ENCODE assay signal across 8 cellular contexts in the genomic region with DNA sequence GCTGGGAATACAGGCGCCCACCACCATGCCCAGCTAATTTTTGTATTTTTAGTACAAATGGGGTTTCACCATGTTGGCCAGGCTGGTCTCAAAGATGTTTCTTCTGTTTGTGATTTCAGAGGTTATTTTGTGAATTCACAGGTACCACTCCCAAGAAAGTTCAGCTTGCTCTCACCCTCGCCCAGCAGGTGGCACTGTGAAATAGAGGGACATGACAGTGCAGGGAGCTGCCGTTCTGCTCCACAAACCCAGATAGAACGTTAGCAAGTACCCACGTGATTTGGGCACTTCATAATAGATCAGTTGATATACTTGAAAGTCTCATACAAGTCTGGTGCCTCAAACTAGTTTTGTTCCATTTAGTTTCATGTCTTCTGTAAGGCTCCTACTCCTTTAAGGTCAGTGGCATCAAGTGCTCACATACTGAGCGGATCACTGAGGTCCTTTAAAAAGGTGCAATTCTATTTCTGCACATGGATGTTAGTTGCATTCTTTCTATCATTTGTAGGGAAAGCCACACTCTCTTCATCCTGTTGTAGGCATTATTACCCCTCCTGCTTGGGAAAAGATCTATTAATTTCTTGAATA. TPM values are rescaled to one million over a fixed set of nuclear protein-coding genes. Genes with fewer than 3 reads are reported as not detected.
A peak's percentile ranks its signal among the peaks of the same experiment; 100 is the strongest.
DNase-seq lines count a peak whose midpoint lies in the region; ATAC-seq and TF ChIP-seq lines count a peak whose summit lies in the region.

No MANE protein-coding gene starts in this region.

- peaks cover 0 to 8% of the 10 kb centered on the region in 2 experiments; a peak in 1 of 4 replicates for H3K4me1 ChIP-seq in SK-N-SH (ENCODE audit: control insufficient read depth in 1 of 2, insufficient read depth in 2 of 2, low read depth in 1 of 2, low read length in 1 of 2)
- H3K4me1 ChIP-seq in psoas muscle: peaks cover 47% of the 10 kb centered on the region
- H3K4me1 ChIP-seq in uterus: peaks cover 0 to 4% of the 10 kb centered on the region in 2 donors

- peak overlapping the region; percentile 13 for H3K27ac Mint-ChIP-seq in activated naive CD4-positive, alpha-beta T cell treated with anti-CD3 and anti-CD28 coated beads, Interleukin-2, amount 10 ng/mL, durations not matched to agents 7 days and 5 days

- H3K79me2 ChIP-seq in SK-N-SH (ENCODE audit: insufficient read depth): no peaks in the 10 kb centered on the region

- H3K4me3 ChIP-seq in H7 (ENCODE audit: insufficient read depth, low read depth, low read length): no peak overlapping the region
- H3K4me3 ChIP-seq in SK-N-SH (ENCODE audit: low read depth in 2 of 2, low read length in 1 of 2): no peak overlapping the region; a peak in 1 of 4 replicates
- no peak overlapping the region for H3K4me3 ChIP-seq in psoas muscle
- no peak overlapping the region for H3K4me3 ChIP-seq in uterus

- H3K4me2 ChIP-seq in SK-N-SH: no peak overlapping the region

- H3F3A ChIP-seq in SK-N-SH (replicated peaks; ENCODE audit: insufficient read depth): no peaks in the 10 kb centered on the region

- H3K27ac ChIP-seq in SK-N-SH (ENCODE audit: low read depth in 2 of 2, low read length in 1 of 2) (no peak overlapping the region), psoas muscle (peak overlapping the region; percentile 80), uterus (peak overlapping the region; percentile 9 to 40)

- no peaks in the 10 kb centered on the region for H3K27me3 Mint-ChIP-seq in activated naive CD4-positive, alpha-beta T cell treated with anti-CD3 and anti-CD28 coated beads, Interleukin-2, amount 10 ng/mL, durations not matched to agents 7 days and 5 days

- intact Hi-C loops in Right ventricle myocardium inferior (cut with DNase I) (loop anchor here (1.0 to 5.0 kb wide), 2 partner anchors 185 to 227 kb away; no protein-coding TSS in a partner anchor), psoas muscle (cut with DNase I) (loop anchor here (2.0 to 5.0 kb wide), 2 partner anchors 186 to 188 kb away; no protein-coding TSS in a partner anchor), uterus (cut with DNase I; ENCODE audit: low total_unique reads) (loop anchor here (10.0 kb wide), 1 partner anchor 186 kb away; no protein-coding TSS in a partner anchor)

- no peaks in the 10 kb centered on the region for H3K9me2 ChIP-seq in SK-N-SH

- peak; percentile 91 for TF ChIP-seq RAD21 in SK-N-SH (IDR thresholded peaks at IDR 0.05; ENCODE audit: low read length)

- no peak overlapping the region for H3K9ac ChIP-seq in SK-N-SH

- DNase-seq in EL (peak; percentile 74), H7 (peak; percentile 62), MV-4-11 (lab: John Stamatoyannopoulos, UW) (peak; percentile 22), SK-N-SH (peak; percentile 73), Right ventricle myocardium inferior (ENCODE audit: missing footprints) (peak; percentile 81), psoas muscle (peak; percentile 77 to 88), uterus (peak; percentile 72 to 77)
- peak; percentile 91 for DNase-seq in activated naive CD4-positive, alpha-beta T cell treated with anti-CD3 and anti-CD28 coated beads, Interleukin-2, amount 10 ng/mL, durations not matched to agents 7 days and 5 days

- H3K9me3 ChIP-seq in SK-N-SH: no peaks in the 10 kb centered on the region
- no peaks in the 10 kb centered on the region for H3K9me3 ChIP-seq in psoas muscle
- H3K9me3 ChIP-seq in uterus: no peaks in the 10 kb centered on the region

- H3K9me3 Mint-ChIP-seq in activated naive CD4-positive, alpha-beta T cell treated with anti-CD3 and anti-CD28 coated beads, Interleukin-2, amount 10 ng/mL, durations not matched to agents 7 days and 5 days: peaks cover 20% of the 10 kb centered on the region

- no peaks in the 10 kb centered on the region for H3K27me3 ChIP-seq in H7 (ENCODE audit: control insufficient read depth, insufficient read depth, low read length)
- no peaks in the 10 kb centered on the region for H3K27me3 ChIP-seq in SK-N-SH (ENCODE audit: insufficient read depth)
- no peaks in the 10 kb centered on the region for H3K27me3 ChIP-seq in psoas muscle (ENCODE audit: insufficient read depth in 3 of 3, low read length in 2 of 3)
- H3K27me3 ChIP-seq in uterus: no peaks in the 10 kb centered on the region

- no peak overlapping the region for H3K4me3 Mint-ChIP-seq in activated naive CD4-positive, alpha-beta T cell treated with anti-CD3 and anti-CD28 coated beads, Interleukin-2, amount 10 ng/mL, durations not matched to agents 7 days and 5 days

- ATAC-seq in Right ventricle myocardium inferior (peak; percentile 88), psoas muscle (peak; percentile 80 to 91 (median 88))

- no peaks in the 10 kb centered on the region for H4K20me1 ChIP-seq in SK-N-SH (ENCODE audit: insufficient read depth)

- no peak overlapping the region for H2AFZ ChIP-seq in SK-N-SH (ENCODE audit: low read depth)

- no peaks in the 10 kb centered on the region for H3K36me3 ChIP-seq in H7 (replicated peaks; ENCODE audit: control insufficient read depth, insufficient read depth, low read length)
- no peaks in the 10 kb centered on the region for H3K36me3 ChIP-seq in SK-N-SH (replicated peaks in 1 of 2; ENCODE audit: control insufficient read depth in 1 of 2, insufficient read depth in 2 of 2, low read length in 1 of 2)
- peaks cover 0 to 2% of the 10 kb centered on the region in 2 donors for H3K36me3 ChIP-seq in psoas muscle (ENCODE audit: insufficient read depth in 1 of 2, low read depth in 1 of 2)
- no peaks in the 10 kb centered on the region for H3K36me3 ChIP-seq in uterus

- POLR2A ChIA-PET in SK-N-SH (lab: Yijun Ruan, JAX): interaction anchor here (0.9 to 1.0 kb wide), 2 partner anchors 185 to 192 kb away, joined by 3 to 4 read pairs; a partner anchor contains a TSS

- peaks cover 58% of the 10 kb centered on the region for H3K4me1 Mint-ChIP-seq in activated naive CD4-positive, alpha-beta T cell treated with anti-CD3 and anti-CD28 coated beads, Interleukin-2, amount 10 ng/mL, durations not matched to agents 7 days and 5 days

- TF ChIP-seq CTCF in SK-N-SH (IDR thresholded peaks at IDR 0.05): peak; percentile 83
- TF ChIP-seq CTCF in psoas muscle (IDR thresholded peaks at IDR 0.05): peak; percentile 68
- TF ChIP-seq CTCF in uterus (IDR thresholded peaks at IDR 0.05): peak; percentile 66 to 72 (median 70)

- no peak for TF ChIP-seq POLR2A in uterus (IDR thresholded peaks at IDR 0.05)

- no peak for TF ChIP-seq EP300 in SK-N-SH (IDR thresholded peaks at IDR 0.05; ENCODE audit: borderline replicate concordance in 1 of 2, low read depth in 1 of 2, low read length in 1 of 2)

- peaks cover 27% of the 10 kb centered on the region for H3K36me3 Mint-ChIP-seq in activated naive CD4-positive, alpha-beta T cell treated with anti-CD3 and anti-CD28 coated beads, Interleukin-2, amount 10 ng/mL, durations not matched to agents 7 days and 5 days

- WGBS in SK-N-SH (ENCODE audit: low lambda C conversion rate): 31% methylated on average over 6 of the region's 6 CpGs
- WGBS in psoas muscle, 3 donors: 26 to 37% (median 27%) methylated on average over 6 of the region's 6 CpGs

- CTCF ChIA-PET in SK-N-SH (lab: Yijun Ruan, JAX): interaction anchor here (0.5 to 10.4 kb wide), 69 partner anchors 9 to 266 kb away, joined by 3 to 116 read pairs (median 4); a partner anchor contains a TSS
- CTCF ChIA-PET in activated naive CD4-positive, alpha-beta T cell treated with anti-CD3 and anti-CD28 coated beads, Interleukin-2, amount 10 ng/mL, durations not matched to agents 7 days and 5 days (lab: Charles Lee): interaction anchor here (0.6 to 3.2 kb wide), 29 partner anchors 9 to 522 kb away, joined by 3 to 84 read pairs (median 4); a partner anchor contains a TSS

TF ChIP-seq in SK-N-SH, 30 proteins besides CTCF, POLR2A, EP300 and RAD21:
- peak; percentile 56 for TF ChIP-seq MXI1 (IDR thresholded peaks at IDR 0.05; ENCODE audit: low read depth, low read length)
- TF ChIP-seq JUND (IDR thresholded peaks at IDR 0.05): no peak
- TF ChIP-seq SMC3 (IDR thresholded peaks at IDR 0.05; ENCODE audit: low read depth, low read length): peak; percentile 92
- no peak for TF ChIP-seq GATA2 (CRISPR knock-in tag; IDR thresholded peaks at IDR 0.05)
- TF ChIP-seq, protein P1, sequence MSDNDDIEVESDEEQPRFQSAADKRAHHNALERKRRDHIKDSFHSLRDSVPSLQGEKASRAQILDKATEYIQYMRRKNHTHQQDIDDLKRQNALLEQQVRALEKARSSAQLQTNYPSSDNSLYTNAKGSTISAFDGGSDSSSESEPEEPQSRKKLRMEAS (IDR thresholded peaks at IDR 0.05; ENCODE audit: low read depth): peak; percentile 48; the same call in 1 of the 2 replicates
- TF ChIP-seq, protein P2, sequence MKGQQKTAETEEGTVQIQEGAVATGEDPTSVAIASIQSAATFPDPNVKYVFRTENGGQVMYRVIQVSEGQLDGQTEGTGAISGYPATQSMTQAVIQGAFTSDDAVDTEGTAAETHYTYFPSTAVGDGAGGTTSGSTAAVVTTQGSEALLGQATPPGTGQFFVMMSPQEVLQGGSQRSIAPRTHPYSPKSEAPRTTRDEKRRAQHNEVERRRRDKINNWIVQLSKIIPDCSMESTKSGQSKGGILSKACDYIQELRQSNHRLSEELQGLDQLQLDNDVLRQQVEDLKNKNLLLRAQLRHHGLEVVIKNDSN (IDR thresholded peaks at IDR 0.05; ENCODE audit: borderline replicate concordance, low read depth): peak; percentile 67; the same call in 1 of the 2 replicates

RNA-seq across cellular contexts. Expression of a gene that starts 45.4 kb away (rescaled TPM):
- 0.07 and 0.30 TPM in 2 replicates for total RNA-seq in H7 (2014; rRNA removed; shearing (Covaris generic))
- polyA plus RNA-seq in SK-N-SH (2012; rRNA removed) (26.8 and 35.9 TPM in 2 replicates), psoas muscle (10 to 100 TPM in 2 of 3 donors, 1 to 10 TPM in 1; 9.2 to 28.0 (median 15.5) TPM)
- polyA plus RNA-seq in SK-N-SH (2012; cell fraction: cytosol; rRNA removed): 32.0 and 36.4 TPM in 2 replicates
- polyA plus RNA-seq in SK-N-SH (2012; cell fraction: nucleus; rRNA removed): 10.0 and 30.0 TPM in 2 replicates
- total RNA-seq in Right ventricle myocardium inferior (41.3 TPM), psoas muscle (100 to 1,000 TPM in 3 of 4 donors, 10 to 100 TPM in 1; 78.5 to 274 (median 138) TPM), uterus (10 to 100 TPM; 48.5 to 99.1 (median 66.3) TPM)

Comparison
In these comparisons a context has a peak if more than half of its experiments do, and no peak if none do; other contexts are left out.
1. DNase-seq: peak in every context shown above with its lines; median percentile 91 in activated naive CD4-positive, alpha-beta T cell treated with anti-CD3 and anti-CD28 coated beads, Interleukin-2, amount 10 ng/mL, durations not matched to agents 7 days and 5 days; 82 in psoas muscle; 81 in Right ventricle myocardium inferior; 74 in uterus; 74 in EL; 73 in SK-N-SH; 62 in H7; 22 in MV-4-11.
2. H3K27ac ChIP-seq: peak in psoas muscle (single experiment) and uterus (2 of 2); none in SK-N-SH (0 of 2).
3. RNA of a gene that starts 45.4 kb away (total RNA-seq): 78.5 to 274 TPM in psoas muscle, 48.5 to 99.1 TPM in uterus and 41.3 TPM in Right ventricle myocardium inferior (single experiment); 0.07 to 0.30 TPM in H7; every median in the first group is over 10 times any median in the second.
4. Peak in every context shown above with its lines, with median percentiles within 50 percentile points of each other: CTCF ChIP-seq.